8 cellular contexts compared by ENCODE assay signal in the genomic region with DNA sequence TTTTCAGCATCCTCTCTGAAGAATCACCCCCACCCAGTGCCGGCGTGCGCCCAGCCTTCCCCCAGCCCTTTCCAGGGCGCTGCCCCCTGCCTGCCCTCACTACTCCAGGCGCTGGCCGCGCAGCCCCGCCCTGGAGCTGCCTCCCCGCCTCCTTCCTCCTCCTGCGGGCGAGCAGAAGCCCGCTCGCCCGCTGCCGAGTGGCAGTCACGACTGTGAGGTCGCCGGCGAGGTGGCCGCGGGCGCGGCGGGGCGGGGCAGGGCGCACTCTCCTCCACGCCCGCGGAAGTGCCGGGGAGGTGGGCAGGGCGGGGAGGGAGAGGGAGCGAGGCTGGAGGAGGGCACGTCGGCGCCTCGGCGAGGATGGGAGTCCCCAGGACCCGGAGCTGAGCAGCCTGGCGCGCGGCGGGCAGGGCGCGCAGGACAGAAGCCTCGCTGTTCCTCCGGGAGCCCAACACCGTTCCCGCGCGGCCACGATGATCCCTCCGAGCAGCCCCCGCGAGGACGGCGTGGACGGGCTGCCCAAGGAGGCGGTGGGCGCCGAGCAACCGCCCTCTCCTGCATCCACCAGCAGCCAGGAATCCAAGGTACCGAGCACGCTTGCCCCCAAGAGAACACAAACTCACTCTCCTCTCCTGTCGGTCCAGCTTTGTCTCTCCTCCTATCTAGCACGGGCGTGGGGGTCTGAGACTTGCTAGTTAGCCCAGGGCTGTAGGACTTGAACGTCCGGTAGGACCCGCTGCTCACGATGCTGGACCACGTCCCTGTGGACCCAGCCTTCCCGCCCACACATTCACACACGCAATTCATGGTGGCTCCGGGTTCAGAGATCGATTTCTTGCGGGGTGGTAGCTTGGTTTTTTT. TPM values are rescaled to one million over a fixed set of nuclear protein-coding genes. Genes with fewer than 3 reads are reported as not detected.
A peak's percentile ranks its signal among the peaks of the same experiment; 100 is the strongest.
DNase-seq lines count a peak whose midpoint lies in the region; ATAC-seq, FAIRE-seq and TF ChIP-seq lines count a peak whose summit lies in the region.

A gene with protein sequence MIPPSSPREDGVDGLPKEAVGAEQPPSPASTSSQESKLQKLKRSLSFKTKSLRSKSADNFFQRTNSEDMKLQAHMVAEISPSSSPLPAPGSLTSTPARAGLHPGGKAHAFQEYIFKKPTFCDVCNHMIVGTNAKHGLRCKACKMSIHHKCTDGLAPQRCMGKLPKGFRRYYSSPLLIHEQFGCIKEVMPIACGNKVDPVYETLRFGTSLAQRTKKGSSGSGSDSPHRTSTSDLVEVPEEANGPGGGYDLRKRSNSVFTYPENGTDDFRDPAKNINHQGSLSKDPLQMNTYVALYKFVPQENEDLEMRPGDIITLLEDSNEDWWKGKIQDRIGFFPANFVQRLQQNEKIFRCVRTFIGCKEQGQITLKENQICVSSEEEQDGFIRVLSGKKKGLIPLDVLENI (plus strand): TSS at position 334 of the 861 bp plus-strand sequence. CDS start 140 bp downstream, at position 474.

- peaks cover 5% of the 10 kb centered on the region for H3K4me1 Mint-ChIP-seq in activated B cell treated with CpG ODN at 0.5 μM for 24 hours

- H3K4me3 ChIP-seq in heart left ventricle (peak within 1 kb of the TSS; percentile 33 to 65 (median 52)), prostate gland (peak within 1 kb of the TSS; percentile 30 to 37), Karpas-422 (ENCODE audit: low read length) (no peak within 1 kb of the TSS)

- TF ChIP-seq POLR2A in heart left ventricle (IDR thresholded peaks at IDR 0.05): no peak
- TF ChIP-seq POLR2A in prostate gland (IDR thresholded peaks at IDR 0.05): no peak

- DNase-seq in D721Med (ENCODE audit: insufficient read length, low spot score) (peak; percentile 35), HTR-8/SVneo (ENCODE audit: insufficient read length, low spot score) (no peak), activated B cell treated with CpG ODN at 0.5 μM for 24 hours (no peak), heart left ventricle (peak in 3 of 5 donors; percentile 6 to 58 (median 23)), prostate gland (ENCODE audit: low spot score) (no peak), Karpas-422 (no peak), SHP77 treated with DMSO at 0.1 percent for 48 hours (lab: John Stamatoyannopoulos, UW) (no peak), hippocampal formation (lab: John Stamatoyannopoulos, UW) (no peak)

- TF ChIP-seq CTCF in D721Med (IDR thresholded peaks at IDR 0.05; ENCODE audit: insufficient read depth, missing control alignments) (no peak), activated B cell treated with CpG ODN at 0.5 μM for 24 hours (IDR thresholded peaks at IDR 0.05) (no peak), heart left ventricle (IDR thresholded peaks at IDR 0.05) (no peak), prostate gland (IDR thresholded peaks at IDR 0.05) (no peak)

- intact Hi-C loops in activated B cell treated with CpG ODN at 0.5 μM for 24 hours (cut with micrococcal nuclease): no loop called here
- intact Hi-C loops in heart left ventricle (cut with DNase I): loop anchor here in 1 of 10 donors (10.0 kb wide), 1 partner anchor 136 kb away; no protein-coding TSS in a partner anchor
- intact Hi-C loops in prostate gland (cut with DNase I): no loop called here

- H3K9me2 ChIP-seq in Karpas-422 (replicated peaks; ENCODE audit: insufficient read depth, low read length): no peaks in the 10 kb centered on the region

- no peaks in the 10 kb centered on the region for H4K20me1 ChIP-seq in Karpas-422 (ENCODE audit: insufficient read depth, low read depth, low read length)

- FAIRE-seq in D721Med (lab: Jason Lieb, UNC) (no peak), HTR-8/SVneo (lab: Jason Lieb, UNC) (peak; percentile 70)

- H3K4me1 ChIP-seq in heart left ventricle (peaks cover 0 to 13% (median 0%) of the 10 kb centered on the region in 12 donors), prostate gland (replicated peaks) (no peaks in the 10 kb centered on the region), Karpas-422 (ENCODE audit: low read length) (no peaks in the 10 kb centered on the region)

- H3K27me3 ChIP-seq in heart left ventricle (peaks cover 5 to 31% (median 16%) of the 10 kb centered on the region in 9 donors), prostate gland (replicated peaks; ENCODE audit: insufficient read depth) (peaks cover 7% of the 10 kb centered on the region), Karpas-422 (ENCODE audit: low read length) (no peaks in the 10 kb centered on the region)

- H3K36me3 Mint-ChIP-seq in activated B cell treated with CpG ODN at 0.5 μM for 24 hours (ENCODE audit: low read depth): no peaks in the 10 kb centered on the region

- H3K27ac ChIP-seq in heart left ventricle: peak within 1 kb of the TSS in 1 of 12 donors; percentile 9
- H3K27ac ChIP-seq in prostate gland: no peak within 1 kb of the TSS
- no peak within 1 kb of the TSS for H3K27ac ChIP-seq in Karpas-422 (ENCODE audit: low read length)

- ATAC-seq in activated B cell treated with CpG ODN at 0.5 μM for 24 hours (ENCODE audit: low read depth) (no peak), heart left ventricle (peak in 2 of 4 donors; percentile 41 to 44)

- 1% methylated on average over 26 to 76 of the region's 76 CpGs for whole genome bisulfite sequencing in heart left ventricle, 4 donors
- 2% methylated on average over 39 of the region's 76 CpGs for WGBS in prostate gland

- CTCF ChIA-PET in activated B cell treated with CpG ODN at 0.5 μM for 24 hours (lab: Charles Lee): no interaction called here

- no peaks in the 10 kb centered on the region for H3K79me2 ChIP-seq in Karpas-422 (ENCODE audit: low read length)

- no peak within 1 kb of the TSS for H3K4me2 ChIP-seq in Karpas-422 (ENCODE audit: low read depth, low read length, poor library complexity, severe bottlenecking)

- POLR2A ChIA-PET in activated B cell treated with CpG ODN at 0.5 μM for 24 hours (lab: Charles Lee): no interaction called here

- H3K9me3 ChIP-seq in heart left ventricle: no peaks in the 10 kb centered on the region
- H3K9me3 ChIP-seq in prostate gland: no peaks in the 10 kb centered on the region
- H3K9me3 ChIP-seq in Karpas-422 (ENCODE audit: low read length): no peaks in the 10 kb centered on the region

- H3K36me3 ChIP-seq in heart left ventricle (no peaks in the 10 kb centered on the region), prostate gland (no peaks in the 10 kb centered on the region), Karpas-422 (ENCODE audit: insufficient read depth, low read length) (no peaks in the 10 kb centered on the region)

- peaks cover 26% of the 10 kb centered on the region for H3K27me3 Mint-ChIP-seq in activated B cell treated with CpG ODN at 0.5 μM for 24 hours

- peak within 1 kb of the TSS; percentile 5 for H3K4me3 Mint-ChIP-seq in activated B cell treated with CpG ODN at 0.5 μM for 24 hours

- no peaks in the 10 kb centered on the region for H3K9me3 Mint-ChIP-seq in activated B cell treated with CpG ODN at 0.5 μM for 24 hours

- H3K27ac Mint-ChIP-seq in activated B cell treated with CpG ODN at 0.5 μM for 24 hours: no peak within 1 kb of the TSS

- H3K9ac ChIP-seq in Karpas-422 (ENCODE audit: low read length): no peak within 1 kb of the TSS

- no peak within 1 kb of the TSS for H2AFZ ChIP-seq in Karpas-422 (ENCODE audit: low read length)

RNA-seq across cellular contexts. Expression of the gene that starts here (rescaled TPM):
- total RNA-seq in activated B cell treated with CpG ODN at 0.5 μM for 24 hours: 0.09 TPM in 1 of 2 replicates, not detected in the other
- 1 to 10 TPM in 2 of 9 donors, under 1 TPM in 6, not detected in 1; 0.22 to 1.3 (median 0.52) TPM for total RNA-seq in heart left ventricle
- polyA plus RNA-seq in heart left ventricle: under 1 TPM; 0.11 to 0.19 TPM
- 10 to 100 TPM; 10.6 to 18.4 TPM for total RNA-seq in prostate gland
- not detected in 2 replicates for total RNA-seq in Karpas-422 (2014; rRNA removed; shearing (Covaris generic); ENCODE audit: low replicate concordance)

Comparison
In these comparisons a context has a peak if more than half of its experiments do, and no peak if none do; other contexts are left out.
1. RNA of the gene that starts here (total RNA-seq): 10.6 to 18.4 TPM in prostate gland; 0.22 to 1.3 TPM in heart left ventricle, 0.09 TPM in activated B cell treated with CpG ODN at 0.5 μM for 24 hours and not detected in Karpas-422; every median in the first group is over 4 times any median in the second.
2. DNase-seq: peak in D721Med (single experiment) and heart left ventricle (3 of 5); none in HTR-8/SVneo (single experiment), activated B cell treated with CpG ODN at 0.5 μM for 24 hours (single experiment), prostate gland (single experiment), Karpas-422 (single experiment), SHP77 treated with DMSO at 0.1 percent for 48 hours (single experiment) and hippocampal formation (0 of 2).